In the genomic region with DNA sequence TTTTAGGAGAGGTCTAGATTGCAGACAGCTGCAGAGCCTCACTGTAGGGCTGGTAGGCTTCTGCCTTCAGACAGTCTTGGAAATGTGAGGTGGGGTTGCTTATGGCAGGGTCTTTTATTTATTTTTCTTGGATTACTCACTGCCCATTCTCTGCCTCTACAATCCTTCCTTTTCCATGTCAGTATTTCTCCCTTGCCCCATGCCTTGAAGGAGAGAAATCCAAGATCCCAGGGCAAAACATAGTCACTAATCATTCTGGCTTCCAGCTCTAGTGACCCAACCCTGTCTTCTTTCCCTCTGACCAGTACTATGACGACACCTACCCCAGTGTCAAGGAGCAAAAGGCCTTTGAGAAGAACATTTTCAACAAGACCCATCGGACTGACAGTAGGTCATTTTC, we compare ENCODE assay signal across 17 cellular contexts. TPM values are rescaled to one million over a fixed set of nuclear protein-coding genes. Genes with fewer than 3 reads are reported as not detected.
DNase-seq lines count a peak whose midpoint lies in the region; TF ChIP-seq lines count a peak whose summit lies in the region.
"Had no signal": no experiment of that assay in that cellular context is flagged by ENCODE, and none has a peak within 500 bp of the region (broad histone marks: within the 10 kb centered on the region; RNA-seq: fewer than 3 reads in every experiment).

No MANE protein-coding gene starts in this region.

- no peaks in the 10 kb centered on the region for H3K79me2 ChIP-seq in mesendoderm (ENCODE audit: control insufficient read depth, insufficient read depth, low read length)

- H3K4me3 ChIP-seq in AG04450 (ENCODE audit: low read depth, low read length), result no peak overlapping the region
- H3K4me3 ChIP-seq in SJCRH30, result no peak overlapping the region
- no peak overlapping the region for H3K4me3 ChIP-seq in mesenchymal stem cell (ENCODE audit: insufficient read depth in 1 of 2, low read depth in 1 of 2, low read length in 2 of 2)
- H3K4me3 ChIP-seq in neuronal stem cell (ENCODE audit: low read length in 2 of 2), result no peak overlapping the region
- no peak overlapping the region for H3K4me3 ChIP-seq in mesendoderm (ENCODE audit: low read length)
- H3K4me3 ChIP-seq: GM12878 had no signal

- H2BK12ac ChIP-seq in mesenchymal stem cell (ENCODE audit: low read length in 2 of 2), result no peak overlapping the region
- no peak overlapping the region for H2BK12ac ChIP-seq in neuronal stem cell (ENCODE audit: low read length)

- DNase-seq in AG04450 (ENCODE audit: low read depth, low spot score) (no peak), SJCRH30 (peak in 1 of 2 experiments; percentile 43), mesenchymal stem cell (peak; percentile 32), neuronal stem cell (ENCODE audit: low spot score) (no peak), mesendoderm (no peak), posterior vena cava (ENCODE audit: low spot score) (no peak), DMS153 treated with DMSO at 0.1 percent for 48 hours (lab: John Stamatoyannopoulos, UW; ENCODE audit: unreplicated experiment) (no peak)
- DNase-seq: CD4-positive, alpha-beta T cell; DMS53; EL; MV-4-11; NCI-H510A; NCI-H774 had no signal

- H3K23ac ChIP-seq in mesenchymal stem cell (ENCODE audit: low read length in 2 of 2), result no peak overlapping the region
- H3K23ac ChIP-seq in neuronal stem cell (ENCODE audit: low read depth, low read length, poor library complexity), result no peak overlapping the region
- H3K23ac ChIP-seq in mesendoderm (ENCODE audit: low read length), result no peak overlapping the region

- no peak overlapping the region for H4K91ac ChIP-seq in mesenchymal stem cell (ENCODE audit: low read length)
- no peak overlapping the region for H4K91ac ChIP-seq in neuronal stem cell (ENCODE audit: low read depth, low read length, poor library complexity)

- H3K18ac ChIP-seq in mesenchymal stem cell (ENCODE audit: low read depth in 1 of 2, low read length in 2 of 2), result no peak overlapping the region
- H3K18ac ChIP-seq in neuronal stem cell (ENCODE audit: low read length), result peak overlapping the region; percentile 15
- no peak overlapping the region for H3K18ac ChIP-seq in mesendoderm (ENCODE audit: low read length)

- H2AK5ac ChIP-seq in mesenchymal stem cell (ENCODE audit: low read length, severe bottlenecking) (no peak overlapping the region), neuronal stem cell (ENCODE audit: low read depth, low read length) (no peak overlapping the region), mesendoderm (ENCODE audit: low read length) (no peak overlapping the region)

- H3K14ac ChIP-seq in mesenchymal stem cell (ENCODE audit: low read length in 2 of 2), result no peak overlapping the region
- H3K14ac ChIP-seq in neuronal stem cell (ENCODE audit: low read length), result no peak overlapping the region

- TF ChIP-seq CTCF in AG04450 (IDR thresholded peaks at IDR 0.05; ENCODE audit: low read depth, low read length), result no peak

- POLR2A ChIA-PET in AG04450 (lab: Yijun Ruan, JAX), result interaction anchor here (0.7 to 1.3 kb wide), 5 partner anchors 17 to 90 kb away, joined by 3 to 6 read pairs (median 4); a partner anchor contains a TSS

- H3K9me3 ChIP-seq in AG04450 (ENCODE audit: control insufficient read depth, insufficient read depth, low read length) (no peaks in the 10 kb centered on the region), SJCRH30 (replicated peaks) (no peaks in the 10 kb centered on the region), mesenchymal stem cell (ENCODE audit: control insufficient read depth, low read length) (no peaks in the 10 kb centered on the region), neuronal stem cell (replicated peaks in 1 of 2; ENCODE audit: control insufficient read depth in 2 of 2, insufficient read depth in 1 of 2, low read depth in 1 of 2, low read length in 2 of 2) (no peaks in the 10 kb centered on the region)

- no peak overlapping the region for H3K4me2 ChIP-seq in mesenchymal stem cell (ENCODE audit: low read length, poor library complexity, severe bottlenecking)
- peak overlapping the region; percentile 41 for H3K4me2 ChIP-seq in neuronal stem cell (ENCODE audit: insufficient read depth, low read length, poor library complexity, severe bottlenecking)
- H3K4me2 ChIP-seq in mesendoderm (ENCODE audit: low read length), result no peak overlapping the region
- H3K4me2 ChIP-seq: KMS-11 had no signal

- H2BK5ac ChIP-seq in mesenchymal stem cell (ENCODE audit: low read depth, low read length, poor library complexity, severe bottlenecking) (no peak overlapping the region), neuronal stem cell (ENCODE audit: low read length) (no peak overlapping the region), mesendoderm (ENCODE audit: low read length) (no peak overlapping the region)

- H3K79me1 ChIP-seq in mesenchymal stem cell (replicated peaks; ENCODE audit: low read length, poor library complexity, severe bottlenecking) (peaks cover 41% of the 10 kb centered on the region), neuronal stem cell (ENCODE audit: low read depth, low read length) (no peaks in the 10 kb centered on the region), mesendoderm (ENCODE audit: low read length) (peaks cover 7% of the 10 kb centered on the region)

- H3K56ac ChIP-seq in mesendoderm (ENCODE audit: low read length), result no peak overlapping the region

- H3K36me3 ChIP-seq in SJCRH30 (peaks cover 31% of the 10 kb centered on the region), mesenchymal stem cell (ENCODE audit: control insufficient read depth in 1 of 2, insufficient read depth in 2 of 2, low read depth in 1 of 2, low read length in 2 of 2) (peaks cover 31 to 61% of the 10 kb centered on the region in 2 experiments), neuronal stem cell (replicated peaks in 1 of 2; ENCODE audit: control insufficient read depth in 2 of 2, insufficient read depth in 2 of 2, low read length in 2 of 2) (peaks cover 7 to 70% of the 10 kb centered on the region in 2 donors), mesendoderm (ENCODE audit: control insufficient read depth, insufficient read depth, low read length) (peaks cover 2% of the 10 kb centered on the region)

- no peak overlapping the region for H3K4ac ChIP-seq in mesenchymal stem cell (ENCODE audit: low read depth in 1 of 2, low read length in 2 of 2)
- H3K4ac ChIP-seq in neuronal stem cell (ENCODE audit: low read length), result no peak overlapping the region
- no peak overlapping the region for H3K4ac ChIP-seq in mesendoderm (ENCODE audit: low read depth, low read length)

- H3K4me1 ChIP-seq in SJCRH30 (peaks cover 14% of the 10 kb centered on the region), mesenchymal stem cell (ENCODE audit: control insufficient read depth, insufficient read depth, low read depth, low read length) (no peaks in the 10 kb centered on the region), neuronal stem cell (ENCODE audit: control insufficient read depth in 2 of 2, insufficient read depth in 1 of 2, low read depth in 1 of 2, low read length in 2 of 2) (peaks cover 11 to 32% of the 10 kb centered on the region in 2 donors), mesendoderm (ENCODE audit: control insufficient read depth, low read depth, low read length) (peaks cover 10% of the 10 kb centered on the region)

- H2BK15ac ChIP-seq in mesenchymal stem cell (ENCODE audit: low read depth, poor library complexity, severe bottlenecking) (no peak overlapping the region), neuronal stem cell (ENCODE audit: low read length) (no peak overlapping the region), mesendoderm (replicated peaks; ENCODE audit: low read depth) (no peak overlapping the region)

- H4K5ac ChIP-seq in mesendoderm (ENCODE audit: low read length), result no peak overlapping the region

- no peak overlapping the region for H3K9ac ChIP-seq in mesenchymal stem cell (ENCODE audit: low read length)
- H3K9ac ChIP-seq in neuronal stem cell (ENCODE audit: low read depth, low read length, poor library complexity), result no peak overlapping the region
- H3K9ac ChIP-seq in mesendoderm (ENCODE audit: low read length), result no peak overlapping the region
- H3K9ac ChIP-seq: KMS-11 had no signal

- H2AFZ ChIP-seq in mesenchymal stem cell (ENCODE audit: low read depth, low read length), result no peak overlapping the region
- no peak overlapping the region for H2AFZ ChIP-seq in neuronal stem cell (ENCODE audit: low read length)

- H4K8ac ChIP-seq in mesenchymal stem cell (ENCODE audit: low read length) (no peak overlapping the region), neuronal stem cell (ENCODE audit: low read depth, low read length) (no peak overlapping the region), mesendoderm (ENCODE audit: low read depth, low read length) (no peak overlapping the region)

- H3K27ac ChIP-seq in AG04450 (ENCODE audit: low read depth, low read length) (peak overlapping the region; percentile 52), SJCRH30 (peak overlapping the region; percentile 52; the same call in 1 of the 2 replicates), mesenchymal stem cell (ENCODE audit: low read length, poor library complexity, severe bottlenecking) (no peak overlapping the region), neuronal stem cell (replicated peaks; ENCODE audit: low read length) (peak overlapping the region; percentile 97), mesendoderm (ENCODE audit: low read depth, low read length) (no peak overlapping the region)
- H3K27ac ChIP-seq: KMS-11 had no signal

- no peaks in the 10 kb centered on the region for H3K27me3 ChIP-seq in AG04450 (ENCODE audit: control insufficient read depth, insufficient read depth, low read length)
- no peaks in the 10 kb centered on the region for H3K27me3 ChIP-seq in SJCRH30
- no peaks in the 10 kb centered on the region for H3K27me3 ChIP-seq in mesenchymal stem cell (ENCODE audit: control insufficient read depth in 1 of 2, insufficient read depth in 1 of 2, low read length in 2 of 2)
- H3K27me3 ChIP-seq in neuronal stem cell (ENCODE audit: control insufficient read depth in 3 of 3, insufficient read depth in 3 of 3, low read depth in 1 of 3, low read length in 3 of 3), result no peaks in the 10 kb centered on the region
- H3K27me3 ChIP-seq in mesendoderm (ENCODE audit: insufficient read depth, low read length, poor library complexity), result no peaks in the 10 kb centered on the region

- 67% methylated on average over 1 of the region's 2 CpGs for WGBS in mesenchymal stem cell
- no CpG with 5 or more reads among the region's 2 CpGs for WGBS in neuronal stem cell (ENCODE audit: extremely low coverage in 2 of 2, insufficient read length in 2 of 2, insufficient replicate concordance in 1 of 2), 2 donors
- WGBS in mesendoderm (ENCODE audit: extremely low coverage, insufficient coverage, low lambda C conversion rate), result no CpG with 5 or more reads among the region's 2 CpGs

- H2BK120ac ChIP-seq in mesenchymal stem cell (ENCODE audit: low read depth, low read length) (no peak overlapping the region), neuronal stem cell (ENCODE audit: low read depth, low read length) (no peak overlapping the region), mesendoderm (ENCODE audit: low read depth, low read length) (no peak overlapping the region)

- CTCF ChIA-PET in AG04450 (lab: Charles Lee), result interaction anchor here (0.7 to 4.8 kb wide), 10 partner anchors 17 to 134 kb away, joined by 3 to 56 read pairs (median 6); a partner anchor contains a TSS

- intact Hi-C loops in posterior vena cava (cut with DNase I), result no loop called here

RNA-seq across cellular contexts. Expression of a gene that starts 17.0 kb away (rescaled TPM):
- 355 and 404 TPM in 2 replicates for polyA plus RNA-seq in AG04450 (2011; rRNA removed)
- polyA minus RNA-seq in AG04450 (2011; rRNA and poly(A)+ RNA removed), result 137 and 153 TPM in 2 replicates
- total RNA-seq in SJCRH30 (2014; rRNA removed; shearing (Covaris generic)), result 113 and 117 TPM in 2 replicates
- polyA plus RNA-seq in mesenchymal stem cell (2013, experiment 1 of 2), result 182 TPM
- polyA plus RNA-seq in mesenchymal stem cell (2013, experiment 2 of 2), result 182 TPM
- polyA plus RNA-seq in neuronal stem cell (2013, experiment 1 of 2), result 188 TPM
- polyA plus RNA-seq in neuronal stem cell (2013, experiment 2 of 2), result 183 TPM
- polyA plus RNA-seq in mesendoderm (2013, experiment 1 of 2), result 105 TPM
- polyA plus RNA-seq in mesendoderm (2013, experiment 2 of 2), result 99.7 TPM
- 10 to 100 TPM; 80.2 to 80.6 TPM for total RNA-seq in posterior vena cava

RNA-seq across cellular contexts. Expression of a gene that starts 22.4 kb away (rescaled TPM):
- polyA plus RNA-seq in AG04450 (2011; rRNA removed), result not detected in 2 replicates
- polyA minus RNA-seq in AG04450 (2011; rRNA and poly(A)+ RNA removed), result not detected in 2 replicates
- total RNA-seq in SJCRH30 (2014; rRNA removed; shearing (Covaris generic)), result not detected in 2 replicates
- polyA plus RNA-seq in mesenchymal stem cell (2013, experiment 1 of 2), result not detected
- polyA plus RNA-seq in mesenchymal stem cell (2013, experiment 2 of 2), result not detected
- 0.03 TPM for polyA plus RNA-seq in neuronal stem cell (2013, experiment 1 of 2)
- 0.04 TPM for polyA plus RNA-seq in neuronal stem cell (2013, experiment 2 of 2)
- not detected for polyA plus RNA-seq in mesendoderm (2013, experiment 1 of 2)
- not detected for polyA plus RNA-seq in mesendoderm (2013, experiment 2 of 2)
- total RNA-seq in posterior vena cava, result 1 to 10 TPM; 1.6 to 2.5 TPM
- polyA plus RNA-seq: BJ had no signal

RNA-seq across cellular contexts. Expression of a gene that starts 41.1 kb away (rescaled TPM):
- polyA plus RNA-seq in AG04450 (2011; rRNA removed), result 0.25 and 0.37 TPM in 2 replicates
- 0.30 and 0.41 TPM in 2 replicates for polyA minus RNA-seq in AG04450 (2011; rRNA and poly(A)+ RNA removed)
- not detected in 2 replicates for total RNA-seq in SJCRH30 (2014; rRNA removed; shearing (Covaris generic))
- polyA plus RNA-seq in mesenchymal stem cell (2013, experiment 1 of 2), result 0.12 TPM
- polyA plus RNA-seq in mesenchymal stem cell (2013, experiment 2 of 2), result 0.10 TPM
- polyA plus RNA-seq in neuronal stem cell (2013, experiment 1 of 2), result 2.4 TPM
- polyA plus RNA-seq in neuronal stem cell (2013, experiment 2 of 2), result 2.5 TPM
- 1.4 TPM for polyA plus RNA-seq in mesendoderm (2013, experiment 1 of 2)
- 1.7 TPM for polyA plus RNA-seq in mesendoderm (2013, experiment 2 of 2)
- 1 to 10 TPM; 1.6 to 3.5 TPM for total RNA-seq in posterior vena cava
- total RNA-seq: OCI-LY7 had no signal

RNA-seq across cellular contexts. Expression of a gene that starts 42.6 kb away (rescaled TPM):
- polyA plus RNA-seq in AG04450 (2011; rRNA removed), result 1.5 and 2.8 TPM in 2 replicates
- 2.9 and 3.1 TPM in 2 replicates for polyA minus RNA-seq in AG04450 (2011; rRNA and poly(A)+ RNA removed)
- total RNA-seq in SJCRH30 (2014; rRNA removed; shearing (Covaris generic)), result 12.7 and 13.2 TPM in 2 replicates
- 16.2 TPM for polyA plus RNA-seq in mesenchymal stem cell (2013, experiment 1 of 2)
- 17.1 TPM for polyA plus RNA-seq in mesenchymal stem cell (2013, experiment 2 of 2)
- 60.0 TPM for polyA plus RNA-seq in neuronal stem cell (2013, experiment 1 of 2)
- polyA plus RNA-seq in neuronal stem cell (2013, experiment 2 of 2), result 56.5 TPM
- 6.6 TPM for polyA plus RNA-seq in mesendoderm (2013, experiment 1 of 2)
- 6.0 TPM for polyA plus RNA-seq in mesendoderm (2013, experiment 2 of 2)
- total RNA-seq in posterior vena cava, result 10 to 100 TPM; 19.3 to 23.2 TPM

Comparison
In these comparisons a context has a peak if more than half of its experiments do, and no peak if none do; other contexts are left out.
1. H3K27ac ChIP-seq: peak in AG04450 (single experiment), SJCRH30 (single experiment) and neuronal stem cell (single experiment); none in mesenchymal stem cell (single experiment) and mesendoderm (single experiment).